Comparison of ENCODE assay signal across 2 cellular contexts in genomic region chr12:71710276-71711125, GRCh38.
A peak's percentile ranks its signal among the peaks of the same experiment; 100 is the strongest.
TF ChIP-seq lines count a peak whose summit lies in the region.

No MANE protein-coding gene starts in this region.

TF ChIP-seq in HepG2, 621 proteins besides CTCF, POLR2A, EP300 and RAD21:
- TF ChIP-seq ZFP1 (CRISPR knock-in tag; IDR thresholded peaks at IDR 0.05) (no peak), RFXAP (CRISPR knock-in tag; IDR thresholded peaks at IDR 0.05; ENCODE audit: borderline replicate concordance) (no peak), FOSL2 (CRISPR knock-in tag; IDR thresholded peaks at IDR 0.05) (peak; percentile 79), SP1 (IDR thresholded peaks at IDR 0.05) (no peak), SP1 (CRISPR knock-in tag; IDR thresholded peaks at IDR 0.05) (no peak), CEBPB (IDR thresholded peaks at IDR 0.05; ENCODE audit: borderline replicate concordance, low read depth, low read length) (peak; percentile 58; the same call in 1 of the 2 replicates), DZIP1 (CRISPR knock-in tag; IDR thresholded peaks at IDR 0.05) (no peak)

TF ChIP-seq in SK-N-SH treated with all-trans-retinoic acid at 6 μM for 48 hours, 23 proteins besides CTCF, POLR2A, EP300 and RAD21:
- TF ChIP-seq ZC3H10 (CRISPR knock-in tag; IDR thresholded peaks at IDR 0.05) (no peak), ISL1 (CRISPR knock-in tag; IDR thresholded peaks at IDR 0.05) (peak; percentile 34; the same call in 1 of the 2 replicates)
